Comparison of ENCODE assay signal across 26 cellular contexts in genomic region chr1:237303929-237304328, GRCh38.
DNase-seq lines count a peak whose midpoint lies in the region; ATAC-seq and TF ChIP-seq lines count a peak whose summit lies in the region.
"Had no signal": no experiment of that assay in that cellular context is flagged by ENCODE, and none has a peak within 500 bp of the region (broad histone marks: within the 10 kb centered on the region; RNA-seq: fewer than 3 reads in every experiment).

No MANE protein-coding gene starts in this region.

- H3K27me3 ChIP-seq in SK-N-SH (ENCODE audit: insufficient read depth) (no peaks in the 10 kb centered on the region), gastroesophageal sphincter (no peaks in the 10 kb centered on the region), rectal smooth muscle tissue (ENCODE audit: control insufficient read depth, insufficient read depth, low read length) (no peaks in the 10 kb centered on the region)
- H3K27me3 ChIP-seq: MG63 had no signal

- no peaks in the 10 kb centered on the region for H3K4me1 Mint-ChIP-seq in activated CD4-positive, alpha-beta T cell treated with anti-CD3 and anti-CD28 coated beads for 36 hours
- H3K4me1 Mint-ChIP-seq in natural killer cell treated with Interleukin-12 subunit alpha and Interleukin-12 subunit beta and Interleukin-15 and Interleukin-18, amount 100 ng/mL, for 72 hours (ENCODE audit: low read depth in 2 of 2) = no peaks in the 10 kb centered on the region

- no peaks in the 10 kb centered on the region for H3K9me3 Mint-ChIP-seq in activated CD4-positive, alpha-beta T cell treated with anti-CD3 and anti-CD28 coated beads for 36 hours (ENCODE audit: low read depth)
- H3K9me3 Mint-ChIP-seq in natural killer cell treated with Interleukin-12 subunit alpha and Interleukin-12 subunit beta and Interleukin-15 and Interleukin-18, amount 100 ng/mL, for 72 hours = peaks cover 2% of the 10 kb centered on the region
- H3K9me3 Mint-ChIP-seq: CD8-positive, alpha-beta memory T cell had no signal

- TF ChIP-seq CTCF in SK-N-SH (IDR thresholded peaks at IDR 0.05) (no peak), gastroesophageal sphincter (IDR thresholded peaks at IDR 0.05) (no peak)

- no peak overlapping the region for H2AFZ ChIP-seq in SK-N-SH (ENCODE audit: low read depth)
- H2AFZ ChIP-seq: PC-9 had no signal

- no peak for DNase-seq in activated CD4-positive, alpha-beta T cell treated with anti-CD3 and anti-CD28 coated beads for 36 hours
- DNase-seq in activated CD4-positive, alpha-beta T cell treated with anti-CD3 and anti-CD28 coated beads for 1 hour = no peak
- DNase-seq in SK-N-SH (peak; percentile 5), occipital lobe (lab: John Stamatoyannopoulos, UW) (no peak)
- DNase-seq in natural killer cell treated with Interleukin-12 subunit alpha and Interleukin-12 subunit beta and Interleukin-15 and Interleukin-18, amount 100 ng/mL, for 72 hours (ENCODE audit: low spot score) = no peak
- DNase-seq: AML-193; Calu3; CD8-positive, alpha-beta memory T cell; EL; H7; MG63; NCI-H1417; NCI-H187; NCI-H2107; NCI-H2227 treated with DMSO at 0.1 percent for 48 hours; NCI-H510A treated with DMSO at 0.1 percent for 48 hours; NCI-H748 treated with DMSO at 0.1 percent for 48 hours; PC-9; RPMI8226; SIG-M5 had no signal

- H3K27ac ChIP-seq in SK-N-SH (ENCODE audit: low read depth in 2 of 2, low read length in 1 of 2) (no peak overlapping the region), gastroesophageal sphincter (peak overlapping the region; percentile 59 to 74 (median 67)), rectal smooth muscle tissue (ENCODE audit: low read depth, low read length) (peak overlapping the region; percentile 3)
- H3K27ac ChIP-seq: HL-60, PC-9 had no signal

- H3K9ac ChIP-seq in SK-N-SH = no peak overlapping the region
- no peak overlapping the region for H3K9ac ChIP-seq in rectal smooth muscle tissue (ENCODE audit: low read length)

- H3K79me2 ChIP-seq in SK-N-SH (ENCODE audit: insufficient read depth) = no peaks in the 10 kb centered on the region

- CTCF ChIA-PET in activated CD4-positive, alpha-beta T cell treated with anti-CD3 and anti-CD28 coated beads for 36 hours (lab: Charles Lee) = interaction anchor here (0.7 kb wide), 1 partner anchor 18 kb away, joined by 3 read pairs; no protein-coding TSS in a partner anchor
- CTCF ChIA-PET in SK-N-SH (lab: Yijun Ruan, JAX) = interaction anchor here (0.9 kb wide), 1 partner anchor 13 kb away, joined by 3 read pairs; no protein-coding TSS in a partner anchor

- H4K20me1 ChIP-seq in SK-N-SH (ENCODE audit: insufficient read depth) = no peaks in the 10 kb centered on the region

- no peaks in the 10 kb centered on the region for H3F3A ChIP-seq in SK-N-SH (replicated peaks; ENCODE audit: insufficient read depth)

- no peak for TF ChIP-seq EP300 in SK-N-SH (IDR thresholded peaks at IDR 0.05; ENCODE audit: borderline replicate concordance in 1 of 2, low read depth in 1 of 2, low read length in 1 of 2)
- TF ChIP-seq EP300 in gastroesophageal sphincter (IDR thresholded peaks at IDR 0.05) = no peak

- H3K9me2 ChIP-seq in SK-N-SH = no peaks in the 10 kb centered on the region

- H3K36me3 Mint-ChIP-seq in activated CD4-positive, alpha-beta T cell treated with anti-CD3 and anti-CD28 coated beads for 36 hours (ENCODE audit: low read depth) = no peaks in the 10 kb centered on the region
- no peaks in the 10 kb centered on the region for H3K36me3 Mint-ChIP-seq in natural killer cell treated with Interleukin-12 subunit alpha and Interleukin-12 subunit beta and Interleukin-15 and Interleukin-18, amount 100 ng/mL, for 72 hours
- H3K36me3 Mint-ChIP-seq: CD8-positive, alpha-beta memory T cell had no signal

- no peaks in the 10 kb centered on the region for H3K27me3 Mint-ChIP-seq in activated CD4-positive, alpha-beta T cell treated with anti-CD3 and anti-CD28 coated beads for 36 hours
- H3K27me3 Mint-ChIP-seq in natural killer cell treated with Interleukin-12 subunit alpha and Interleukin-12 subunit beta and Interleukin-15 and Interleukin-18, amount 100 ng/mL, for 72 hours = no peaks in the 10 kb centered on the region
- H3K27me3 Mint-ChIP-seq: CD8-positive, alpha-beta memory T cell had no signal

- H3K4me1 ChIP-seq in SK-N-SH (ENCODE audit: control insufficient read depth in 1 of 2, insufficient read depth in 2 of 2, low read depth in 1 of 2, low read length in 1 of 2) (no peaks in the 10 kb centered on the region; a peak in 1 of 4 replicates), gastroesophageal sphincter (peaks cover 0 to 16% (median 0%) of the 10 kb centered on the region in 3 donors), rectal smooth muscle tissue (ENCODE audit: control insufficient read depth, insufficient read depth, low read length) (no peaks in the 10 kb centered on the region)

- ATAC-seq in activated CD4-positive, alpha-beta T cell treated with anti-CD3 and anti-CD28 coated beads for 36 hours = peak; percentile 36
- ATAC-seq in gastroesophageal sphincter (peak; percentile 73), GM19395 (IDR thresholded peaks at IDR 0.05; ENCODE audit: unreplicated experiment) (no peak)
- no peak for ATAC-seq in natural killer cell treated with Interleukin-12 subunit alpha and Interleukin-12 subunit beta and Interleukin-15 and Interleukin-18, amount 100 ng/mL, for 72 hours
- ATAC-seq: HepG2, K562 had no signal

- H3K36me3 ChIP-seq in SK-N-SH (replicated peaks in 1 of 2; ENCODE audit: control insufficient read depth in 1 of 2, insufficient read depth in 2 of 2, low read length in 1 of 2) = no peaks in the 10 kb centered on the region
- no peaks in the 10 kb centered on the region for H3K36me3 ChIP-seq in gastroesophageal sphincter
- H3K36me3 ChIP-seq in rectal smooth muscle tissue (ENCODE audit: control insufficient read depth, insufficient read depth, low read length) = no peaks in the 10 kb centered on the region
- H3K36me3 ChIP-seq: MG63 had no signal

- POLR2A ChIA-PET in activated CD4-positive, alpha-beta T cell treated with anti-CD3 and anti-CD28 coated beads for 36 hours (lab: Charles Lee) = no interaction called here
- POLR2A ChIA-PET in SK-N-SH (lab: Yijun Ruan, JAX) = no interaction called here

- intact Hi-C loops in activated CD4-positive, alpha-beta T cell treated with anti-CD3 and anti-CD28 coated beads for 36 hours (cut with DNase I, micrococcal nuclease) = no loop called here

- no peak overlapping the region for H3K4me2 ChIP-seq in SK-N-SH
- H3K4me2 ChIP-seq: PC-9 had no signal

- H3K4me3 Mint-ChIP-seq in activated CD4-positive, alpha-beta T cell treated with anti-CD3 and anti-CD28 coated beads for 36 hours = no peak overlapping the region
- no peak overlapping the region for H3K4me3 Mint-ChIP-seq in natural killer cell treated with Interleukin-12 subunit alpha and Interleukin-12 subunit beta and Interleukin-15 and Interleukin-18, amount 100 ng/mL, for 72 hours
- H3K4me3 Mint-ChIP-seq: CD8-positive, alpha-beta memory T cell had no signal

- no peak for TF ChIP-seq RAD21 in SK-N-SH (IDR thresholded peaks at IDR 0.05; ENCODE audit: low read length)

- TF ChIP-seq POLR2A in gastroesophageal sphincter (IDR thresholded peaks at IDR 0.05) = no peak

- H3K9me3 ChIP-seq in SK-N-SH (no peaks in the 10 kb centered on the region; the same call in 1 of the 2 replicates), gastroesophageal sphincter (no peaks in the 10 kb centered on the region)
- H3K9me3 ChIP-seq: MG63 had no signal

- 0% methylated on average over 1 of the region's 1 CpG for WGBS in SK-N-SH (ENCODE audit: low lambda C conversion rate)
- WGBS in gastroesophageal sphincter (ENCODE audit: low coverage in 1 of 2), 2 donors = 17 to 60% methylated on average over 1 of the region's 1 CpG

- no peak overlapping the region for H3K27ac Mint-ChIP-seq in activated CD4-positive, alpha-beta T cell treated with anti-CD3 and anti-CD28 coated beads for 36 hours
- H3K27ac Mint-ChIP-seq in natural killer cell treated with Interleukin-12 subunit alpha and Interleukin-12 subunit beta and Interleukin-15 and Interleukin-18, amount 100 ng/mL, for 72 hours = no peak overlapping the region
- H3K27ac Mint-ChIP-seq: CD8-positive, alpha-beta memory T cell had no signal

- H3K4me3 ChIP-seq in SK-N-SH (ENCODE audit: low read depth in 2 of 2, low read length in 1 of 2) (no peak overlapping the region), gastroesophageal sphincter (no peak overlapping the region), rectal smooth muscle tissue (ENCODE audit: low read length) (no peak overlapping the region)
- H3K4me3 ChIP-seq: K562, MG63, PC-9 had no signal

TF ChIP-seq in SK-N-SH, 30 proteins besides CTCF, POLR2A, EP300 and RAD21:
- no peak for TF ChIP-seq GABPA (IDR thresholded peaks at IDR 0.05; ENCODE audit: low read depth)
- TF ChIP-seq GATA2 (CRISPR knock-in tag; IDR thresholded peaks at IDR 0.05) = peak; percentile 61

Comparison
In these comparisons a context has a peak if more than half of its experiments do, and no peak if none do; other contexts are left out.
1. ATAC-seq: peak in activated CD4-positive, alpha-beta T cell treated with anti-CD3 and anti-CD28 coated beads for 36 hours (single experiment) and gastroesophageal sphincter (single experiment); none in natural killer cell treated with Interleukin-12 subunit alpha and Interleukin-12 subunit beta and Interleukin-15 and Interleukin-18, amount 100 ng/mL, for 72 hours (0 of 2) and GM19395 (single experiment).
2. H3K27ac ChIP-seq: peak in gastroesophageal sphincter (4 of 4) and rectal smooth muscle tissue (single experiment); none in SK-N-SH (0 of 2).